Comparison of ENCODE assay signal across 5 cellular contexts in genomic region chr3:44986330-44986729, GRCh38. TPM values are rescaled to one million over a fixed set of nuclear protein-coding genes. Genes with fewer than 3 reads are reported as not detected.
"Had no signal": no experiment of that assay in that cellular context is flagged by ENCODE, and none has a peak within 500 bp of the region (broad histone marks: within the 10 kb centered on the region; RNA-seq: fewer than 3 reads in every experiment).

No MANE protein-coding gene starts in this region.

RNA-seq across cellular contexts. Expression of gene CLEC3B, which starts 39.8 kb away (rescaled TPM):
- total RNA-seq: endodermal cell, endothelial cell of umbilical vein, epithelial cell of proximal tubule, foreskin keratinocyte, glomerular endothelial cell had no signal
- polyA plus RNA-seq: foreskin keratinocyte had no signal
